In genomic region chr11:16603890-16604783, GRCh38 we compare ENCODE assay signal across 8 cellular contexts.
DNase-seq lines count a peak whose midpoint lies in the region; ATAC-seq and TF ChIP-seq lines count a peak whose summit lies in the region.

No MANE protein-coding gene starts in this region.

- DNase-seq in D341Med (ENCODE audit: low spot score) (peak; percentile 38), PC-9 (peak in 1 of 2 experiments; percentile 19), epithelial cell of proximal tubule (ENCODE audit: low read depth) (no peak), NCI-H128 (lab: John Stamatoyannopoulos, UW; ENCODE audit: unreplicated experiment) (no peak), putamen (ENCODE audit: low spot score) (no peak)
- DNase-seq in activated CD8-positive, alpha-beta memory T cell treated with anti-CD3 and anti-CD28 coated beads, Interleukin-2, amount 50 U/mL, for 48 hours, result no peak

- no peaks in the 10 kb centered on the region for H3K36me3 ChIP-seq in PC-9 (ENCODE audit: low read depth)
- no peaks in the 10 kb centered on the region for H3K36me3 ChIP-seq in mucosa of stomach (ENCODE audit: control insufficient read depth, insufficient read depth, low read length)

- H3K27ac ChIP-seq in PC-9, result no peak overlapping the region

- no peak for ATAC-seq in GM21367 (IDR thresholded peaks at IDR 0.05; ENCODE audit: unreplicated experiment)

- peaks cover 2% of the 10 kb centered on the region; the same call in 1 of the 2 replicates for H3K79me2 ChIP-seq in PC-9 (ENCODE audit: low read depth)

- H2AFZ ChIP-seq in PC-9, result peak overlapping the region; percentile 97

- H3K4me3 ChIP-seq in PC-9, result peak overlapping the region; percentile 93
- peak overlapping the region; percentile 74 for H3K4me3 ChIP-seq in epithelial cell of proximal tubule (ENCODE audit: low read depth, low read length)
- peak overlapping the region; percentile 67 for H3K4me3 ChIP-seq in mucosa of stomach (ENCODE audit: low read length)

- H3K9ac ChIP-seq in mucosa of stomach (ENCODE audit: low read length), result peak overlapping the region; percentile 59

- CTCF ChIA-PET in PC-9 (lab: Charles Lee), result interaction anchor here (0.6 kb wide), 1 partner anchor 186 kb away, joined by 12 read pairs; no protein-coding TSS in a partner anchor

- H4K20me1 ChIP-seq in PC-9 (ENCODE audit: insufficient read depth), result no peaks in the 10 kb centered on the region

- peak overlapping the region; percentile 85 for H3K4me2 ChIP-seq in PC-9

- H3K9me2 ChIP-seq in PC-9 (ENCODE audit: insufficient read depth), result no peaks in the 10 kb centered on the region

- BruUV-seq in PC-9 (replicated peaks; lab: Mats Ljungman, UMichigan), result TSS peak; percentile 38

- H3K4me1 ChIP-seq in PC-9 (replicated peaks; ENCODE audit: insufficient read depth) (no peaks in the 10 kb centered on the region), mucosa of stomach (ENCODE audit: control insufficient read depth, insufficient read depth, low read length) (peaks cover 33% of the 10 kb centered on the region)

- H3K9me3 ChIP-seq in PC-9 (ENCODE audit: insufficient read depth, low read depth) (no peaks in the 10 kb centered on the region), mucosa of stomach (ENCODE audit: control insufficient read depth, low read length) (no peaks in the 10 kb centered on the region)

- intact Hi-C loops in PC-9 (cut with micrococcal nuclease; ENCODE audit: unreplicated experiment), result loop anchor here (10.0 kb wide), 1 partner anchor 599 kb away; no protein-coding TSS in a partner anchor

- H3F3A ChIP-seq in PC-9 (ENCODE audit: insufficient read depth, low read depth), result peaks cover 14% of the 10 kb centered on the region; the same call in 1 of the 2 replicates

- POLR2A ChIA-PET in PC-9 (lab: Charles Lee; ENCODE audit: unreplicated experiment), result no interaction called here

- H3K27me3 ChIP-seq in PC-9 (ENCODE audit: insufficient read depth, low read depth) (no peaks in the 10 kb centered on the region), mucosa of stomach (ENCODE audit: control insufficient read depth, insufficient read depth, low read length) (peaks cover 64% of the 10 kb centered on the region)

- TF ChIP-seq CTCF in PC-9 (conservative IDR thresholded peaks at IDR 0.05) (no peak), epithelial cell of proximal tubule (conservative IDR thresholded peaks at IDR 0.05; ENCODE audit: low read depth, low read length) (no peak)
